9 cellular contexts compared by ENCODE assay signal in the genomic region with DNA sequence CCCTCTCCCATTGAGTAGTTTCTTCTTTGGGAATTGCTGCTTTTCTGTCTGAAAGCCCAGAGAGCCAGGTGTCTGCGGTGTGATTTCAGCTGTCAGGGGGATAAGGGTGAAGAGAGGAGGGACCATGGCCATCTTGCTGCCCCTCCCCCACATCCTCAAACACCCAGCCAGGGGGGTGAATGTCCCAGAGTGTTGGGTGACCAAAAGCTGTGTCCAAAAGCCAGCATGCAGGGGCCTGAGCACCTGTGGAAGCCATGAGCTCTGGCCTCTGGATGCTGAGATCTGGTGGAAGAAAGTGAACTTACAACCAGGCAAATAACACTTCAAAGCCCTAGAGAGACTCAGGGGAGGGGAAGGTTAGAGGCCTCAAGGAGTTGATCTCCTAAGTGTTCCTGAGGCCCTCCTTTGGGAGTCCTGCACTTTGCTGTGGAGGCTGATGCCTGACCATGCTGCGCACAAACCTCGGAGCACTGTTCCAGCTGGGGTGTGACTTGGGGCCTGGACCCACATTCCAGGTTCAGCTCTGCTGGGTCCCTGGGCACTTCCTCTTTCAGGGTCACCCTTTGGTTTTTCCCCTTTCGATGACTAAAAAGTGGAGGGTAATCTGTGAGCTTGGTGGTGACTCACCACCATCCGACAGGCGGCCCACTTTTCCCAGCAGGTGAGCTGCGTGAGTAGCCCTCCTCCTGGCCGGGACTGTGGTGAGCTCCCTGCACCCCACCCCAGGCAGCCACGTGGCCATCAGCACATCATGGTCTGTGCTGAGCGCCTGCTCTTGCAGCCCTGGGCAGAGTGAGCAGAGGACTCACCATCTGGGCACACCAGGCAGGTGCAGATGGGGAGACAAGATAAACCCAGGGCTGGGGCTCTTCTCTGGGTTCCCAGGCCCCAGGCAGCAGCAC.
DNase-seq lines count a peak whose midpoint lies in the region; ATAC-seq lines count a peak whose summit lies in the region.
"Had no signal": no experiment of that assay in that cellular context is flagged by ENCODE, and none has a peak within 500 bp of the region (broad histone marks: within the 10 kb centered on the region; RNA-seq: fewer than 3 reads in every experiment).

No MANE protein-coding gene starts in this region.

- ATAC-seq in GM18502 (IDR thresholded peaks at IDR 0.05; ENCODE audit: poor library complexity, unreplicated experiment), result peak; percentile 84
- ATAC-seq in HG02759 (IDR thresholded peaks at IDR 0.05; ENCODE audit: unreplicated experiment), result peak; percentile 81
- ATAC-seq in GM19397 (IDR thresholded peaks at IDR 0.05; ENCODE audit: unreplicated experiment), result no peak
- ATAC-seq in GM21528 (IDR thresholded peaks at IDR 0.05; ENCODE audit: low FRiP score, unreplicated experiment), result no peak

- no peaks in the 10 kb centered on the region for H3K36me3 ChIP-seq in SJCRH30

- H3K27ac ChIP-seq in SJCRH30, result no peak overlapping the region
- H3K27ac ChIP-seq: KMS-11 had no signal

- H3K9me3 ChIP-seq in SJCRH30 (replicated peaks), result no peaks in the 10 kb centered on the region

- H3K4me1 ChIP-seq in SJCRH30, result peaks cover 18% of the 10 kb centered on the region

- H3K4me3 ChIP-seq in SJCRH30, result no peak overlapping the region

- DNase-seq in SJCRH30 (peak; percentile 50 to 73), mesenteric fat pad (ENCODE audit: low spot score) (peak; percentile 81), cerebellar nuclear complex (lab: John Stamatoyannopoulos, UW) (no peak), DMS79 (lab: John Stamatoyannopoulos, UW) (no peak)

- H3K27me3 ChIP-seq in SJCRH30, result no peaks in the 10 kb centered on the region

Comparison
In these comparisons a context has a peak if more than half of its experiments do, and no peak if none do; other contexts are left out.
1. ATAC-seq: peak in GM18502 (single experiment) and HG02759 (single experiment); none in GM19397 (single experiment) and GM21528 (single experiment).
2. DNase-seq: peak in SJCRH30 (2 of 2) and mesenteric fat pad (single experiment); none in cerebellar nuclear complex (0 of 2) and DMS79 (single experiment).